In genomic region chr2:43748333-43748732, GRCh38 we compare ENCODE assay signal across 15 cellular contexts. TPM values are rescaled to one million over a fixed set of nuclear protein-coding genes. Genes with fewer than 3 reads are reported as not detected.
DNase-seq lines count a peak whose midpoint lies in the region; ATAC-seq lines count a peak whose summit lies in the region.
"Had no signal": no experiment of that assay in that cellular context is flagged by ENCODE, and none has a peak within 500 bp of the region (broad histone marks: within the 10 kb centered on the region; RNA-seq: fewer than 3 reads in every experiment).

No MANE protein-coding gene starts in this region.

- CTCF ChIA-PET in activated CD4-positive, alpha-beta memory T cell treated with anti-CD3 and anti-CD28 coated beads for 36 hours (lab: Charles Lee) = no interaction called here
- CTCF ChIA-PET in activated CD4-positive, alpha-beta memory T cell treated with anti-CD3 and anti-CD28 coated beads, Interleukin-2, amount 10 ng/mL, durations not matched to agents 7 days and 5 days (lab: Charles Lee) = no interaction called here

- no peaks in the 10 kb centered on the region for H3K9me3 Mint-ChIP-seq in activated CD4-positive, alpha-beta memory T cell treated with anti-CD3 and anti-CD28 coated beads for 36 hours
- H3K9me3 Mint-ChIP-seq in activated CD4-positive, alpha-beta memory T cell treated with anti-CD3 and anti-CD28 coated beads, Interleukin-2, amount 10 ng/mL, durations not matched to agents 7 days and 5 days = no peaks in the 10 kb centered on the region
- no peaks in the 10 kb centered on the region for H3K9me3 Mint-ChIP-seq in activated T-cell treated with anti-CD3 and anti-CD28 coated beads, Interleukin-2, amount 50 U/mL, for 72 hours

- H3K4me1 Mint-ChIP-seq in activated CD4-positive, alpha-beta memory T cell treated with anti-CD3 and anti-CD28 coated beads for 36 hours (ENCODE audit: low read depth) = no peaks in the 10 kb centered on the region
- no peaks in the 10 kb centered on the region for H3K4me1 Mint-ChIP-seq in activated CD4-positive, alpha-beta memory T cell treated with anti-CD3 and anti-CD28 coated beads, Interleukin-2, amount 10 ng/mL, durations not matched to agents 7 days and 5 days
- no peaks in the 10 kb centered on the region for H3K4me1 Mint-ChIP-seq in activated T-cell treated with anti-CD3 and anti-CD28 coated beads, Interleukin-2, amount 50 U/mL, for 72 hours (ENCODE audit: low read depth)

- no peaks in the 10 kb centered on the region for H3K36me3 Mint-ChIP-seq in activated CD4-positive, alpha-beta memory T cell treated with anti-CD3 and anti-CD28 coated beads for 36 hours
- H3K36me3 Mint-ChIP-seq in activated CD4-positive, alpha-beta memory T cell treated with anti-CD3 and anti-CD28 coated beads, Interleukin-2, amount 10 ng/mL, durations not matched to agents 7 days and 5 days (ENCODE audit: low read depth) = no peaks in the 10 kb centered on the region
- no peaks in the 10 kb centered on the region for H3K36me3 Mint-ChIP-seq in activated T-cell treated with anti-CD3 and anti-CD28 coated beads, Interleukin-2, amount 50 U/mL, for 72 hours (ENCODE audit: insufficient read depth in 2 of 2)

- H3K27ac Mint-ChIP-seq in activated CD4-positive, alpha-beta memory T cell treated with anti-CD3 and anti-CD28 coated beads for 36 hours = no peak overlapping the region
- no peak overlapping the region for H3K27ac Mint-ChIP-seq in activated CD4-positive, alpha-beta memory T cell treated with anti-CD3 and anti-CD28 coated beads, Interleukin-2, amount 10 ng/mL, durations not matched to agents 7 days and 5 days
- no peak overlapping the region for H3K27ac Mint-ChIP-seq in activated T-cell treated with anti-CD3 and anti-CD28 coated beads, Interleukin-2, amount 50 U/mL, for 72 hours

- POLR2A ChIA-PET in activated CD4-positive, alpha-beta memory T cell treated with anti-CD3 and anti-CD28 coated beads for 36 hours (lab: Charles Lee) = interaction anchor here (0.6 kb wide), 1 partner anchor 1390 kb away, joined by 3 read pairs; no protein-coding TSS in a partner anchor
- POLR2A ChIA-PET in activated CD4-positive, alpha-beta memory T cell treated with anti-CD3 and anti-CD28 coated beads, Interleukin-2, amount 10 ng/mL, durations not matched to agents 7 days and 5 days (lab: Charles Lee) = no interaction called here

- intact Hi-C loops in activated CD4-positive, alpha-beta memory T cell treated with anti-CD3 and anti-CD28 coated beads for 36 hours (cut with micrococcal nuclease) = no loop called here

- ATAC-seq in activated T-cell treated with anti-CD3 and anti-CD28 coated beads, Interleukin-2, amount 50 U/mL, for 72 hours (replicated peaks in 1 of 2) = no peak
- ATAC-seq in GM19395 (IDR thresholded peaks at IDR 0.05; ENCODE audit: unreplicated experiment) = no peak
- ATAC-seq: A549 had no signal

- H3K4me3 Mint-ChIP-seq in activated CD4-positive, alpha-beta memory T cell treated with anti-CD3 and anti-CD28 coated beads for 36 hours = no peak overlapping the region
- no peak overlapping the region for H3K4me3 Mint-ChIP-seq in activated CD4-positive, alpha-beta memory T cell treated with anti-CD3 and anti-CD28 coated beads, Interleukin-2, amount 10 ng/mL, durations not matched to agents 7 days and 5 days
- no peak overlapping the region for H3K4me3 Mint-ChIP-seq in activated T-cell treated with anti-CD3 and anti-CD28 coated beads, Interleukin-2, amount 50 U/mL, for 72 hours

- DNase-seq in activated CD4-positive, alpha-beta memory T cell treated with anti-CD3 and anti-CD28 coated beads for 36 hours = peak; percentile 35
- no peak for DNase-seq in activated CD4-positive, alpha-beta memory T cell treated with anti-CD3 and anti-CD28 coated beads, Interleukin-2, amount 10 ng/mL, durations not matched to agents 7 days and 5 days
- DNase-seq in activated T-cell treated with anti-CD3 and anti-CD28 coated beads, Interleukin-2, amount 50 U/mL, for 72 hours = peak; percentile 2 to 9
- peak; percentile 62 for DNase-seq in stimulated activated CD4-positive, alpha-beta T cell treated with anti-CD3 and anti-CD28 coated beads, Interleukin-15, amount 100 ng/mL, for 24 hours
- DNase-seq in stimulated activated CD4-positive, alpha-beta T cell treated with anti-CD3 and anti-CD28 coated beads, TNF-alpha, amount 100 ng/mL, for 48 hours (ENCODE audit: low read depth in 3 of 3) = peak in 2 of 3 donors; percentile 7 to 19
- DNase-seq in HT-29 (ENCODE audit: low spot score) (no peak), GDM1 (lab: John Stamatoyannopoulos, UW) (no peak)
- DNase-seq: HCEC 1CT, IMR-90, NCI-H187 treated with DMSO at 0.1 percent for 48 hours, NCI-H446 treated with DMSO at 0.1 percent for 48 hours, NCI-H774, Peyer's patch had no signal

- H3K27me3 Mint-ChIP-seq in activated CD4-positive, alpha-beta memory T cell treated with anti-CD3 and anti-CD28 coated beads for 36 hours = no peaks in the 10 kb centered on the region
- H3K27me3 Mint-ChIP-seq in activated CD4-positive, alpha-beta memory T cell treated with anti-CD3 and anti-CD28 coated beads, Interleukin-2, amount 10 ng/mL, durations not matched to agents 7 days and 5 days = peaks cover 4% of the 10 kb centered on the region
- H3K27me3 Mint-ChIP-seq in activated T-cell treated with anti-CD3 and anti-CD28 coated beads, Interleukin-2, amount 50 U/mL, for 72 hours (ENCODE audit: low read depth) = no peaks in the 10 kb centered on the region

RNA-seq across cellular contexts. Expression of gene DYNC2LI1, which starts 25.5 kb away (rescaled TPM):
- 10 to 100 TPM; 17.7 to 18.7 TPM for total RNA-seq in activated CD4-positive, alpha-beta memory T cell treated with anti-CD3 and anti-CD28 coated beads for 36 hours
- 1 to 10 TPM; 4.9 to 6.9 TPM for total RNA-seq in activated CD4-positive, alpha-beta memory T cell treated with anti-CD3 and anti-CD28 coated beads, Interleukin-2, amount 10 ng/mL, durations not matched to agents 7 days and 5 days
- 10 to 100 TPM; 31.9 to 34.6 TPM for total RNA-seq in activated T-cell treated with anti-CD3 and anti-CD28 coated beads, Interleukin-2, amount 50 U/mL, for 72 hours
- 6.5 and 9.7 TPM in 2 replicates for total RNA-seq in HT-29 (2014; rRNA removed; shearing (Covaris generic))

Comparison
In these comparisons a context has a peak if more than half of its experiments do, and no peak if none do; other contexts are left out.
1. DNase-seq: peak in activated CD4-positive, alpha-beta memory T cell treated with anti-CD3 and anti-CD28 coated beads for 36 hours (single experiment), activated T-cell treated with anti-CD3 and anti-CD28 coated beads, Interleukin-2, amount 50 U/mL, for 72 hours (2 of 2), stimulated activated CD4-positive, alpha-beta T cell treated with anti-CD3 and anti-CD28 coated beads, Interleukin-15, amount 100 ng/mL, for 24 hours (single experiment) and stimulated activated CD4-positive, alpha-beta T cell treated with anti-CD3 and anti-CD28 coated beads, TNF-alpha, amount 100 ng/mL, for 48 hours (2 of 3); none in activated CD4-positive, alpha-beta memory T cell treated with anti-CD3 and anti-CD28 coated beads, Interleukin-2, amount 10 ng/mL, durations not matched to agents 7 days and 5 days (single experiment), HT-29 (single experiment) and GDM1 (single experiment).